ENCODE assay signal across 19 cellular contexts in the genomic region with DNA sequence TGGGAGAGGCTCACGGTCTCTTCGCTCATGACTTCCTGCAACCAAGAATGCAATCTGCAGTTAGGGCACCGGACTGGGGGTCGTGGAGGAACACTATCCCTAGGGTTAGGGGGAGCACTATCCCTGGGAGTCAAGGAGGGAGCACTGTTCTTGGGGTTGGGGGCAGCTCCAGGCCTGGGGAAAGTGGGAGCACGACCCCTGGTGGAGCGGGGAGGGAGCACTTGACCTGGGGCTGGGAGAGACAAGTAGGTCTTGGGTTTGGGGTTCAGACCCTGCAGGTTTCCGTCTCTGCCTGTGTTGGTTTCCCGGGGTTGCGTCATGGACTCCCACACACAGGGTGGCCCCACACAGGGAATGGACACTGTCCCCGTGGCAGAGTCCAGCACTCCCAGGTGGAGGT.
DNase-seq lines count a peak whose midpoint lies in the region; ATAC-seq and TF ChIP-seq lines count a peak whose summit lies in the region.
"Had no signal": no experiment of that assay in that cellular context is flagged by ENCODE, and none has a peak within 500 bp of the region (broad histone marks: within the 10 kb centered on the region; RNA-seq: fewer than 3 reads in every experiment).

No MANE protein-coding gene starts in this region.

- H3K27ac Mint-ChIP-seq in osteocyte (ENCODE audit: unreplicated experiment) = no peak overlapping the region
- H3K27ac Mint-ChIP-seq: stimulated activated memory B cell treated with anti-CD40 and anti-IgM and Interleukin-4, amounts not matched to agents 10 μg/mL and 1 μg/mL and 100 μg/mL, for 72 hours had no signal

- no peaks in the 10 kb centered on the region for H3K27me3 ChIP-seq in SU-DHL-6 (ENCODE audit: low read length)
- H3K27me3 ChIP-seq: upper lobe of left lung had no signal

- no peak for ATAC-seq in HG02870 (IDR thresholded peaks at IDR 0.05; ENCODE audit: unreplicated experiment)
- ATAC-seq: activated CD4-positive, CD25-positive, alpha-beta regulatory T cell treated with anti-CD3 and anti-CD28 coated beads, Interleukin-2, amount 50 U/mL, for 24 hours; GM12878; stimulated activated memory B cell treated with anti-CD40 and anti-IgM and Interleukin-4, amounts not matched to agents 10 μg/mL and 1 μg/mL and 100 μg/mL, for 72 hours had no signal

- peak; percentile 10; the same call in 1 of the 2 replicates for TF ChIP-seq CTCF in AG10803 (conservative IDR thresholded peaks at IDR 0.05; ENCODE audit: low read length)
- TF ChIP-seq CTCF in GM13977 (IDR thresholded peaks at IDR 0.05; ENCODE audit: extremely low read depth, insufficient read depth, missing control alignments) = peak; percentile 13
- peak; percentile 11 for TF ChIP-seq CTCF in SU-DHL-6 (IDR thresholded peaks at IDR 0.05; ENCODE audit: insufficient read depth, low read length, poor library complexity, severe bottlenecking)
- peak; percentile 18 for TF ChIP-seq CTCF in fibroblast of villous mesenchyme (IDR thresholded peaks at IDR 0.05; ENCODE audit: insufficient read depth, low read depth, low read length)
- no peak for TF ChIP-seq CTCF in osteocyte (IDR thresholded peaks at IDR 0.05)

- H3K9ac ChIP-seq in SU-DHL-6 (ENCODE audit: low read length) = no peak overlapping the region

- H3K4me3 Mint-ChIP-seq in osteocyte (ENCODE audit: unreplicated experiment) = no peak overlapping the region
- H3K4me3 Mint-ChIP-seq: stimulated activated memory B cell treated with anti-CD40 and anti-IgM and Interleukin-4, amounts not matched to agents 10 μg/mL and 1 μg/mL and 100 μg/mL, for 72 hours had no signal

- H3K9me3 ChIP-seq in SU-DHL-6 (ENCODE audit: insufficient read depth, low read length) = no peaks in the 10 kb centered on the region
- H3K9me3 ChIP-seq: upper lobe of left lung had no signal

- no peaks in the 10 kb centered on the region for H3K9me3 Mint-ChIP-seq in osteocyte (ENCODE audit: unreplicated experiment)
- H3K9me3 Mint-ChIP-seq: stimulated activated memory B cell treated with anti-CD40 and anti-IgM and Interleukin-4, amounts not matched to agents 10 μg/mL and 1 μg/mL and 100 μg/mL, for 72 hours had no signal

- peaks cover 3% of the 10 kb centered on the region for H3K27me3 Mint-ChIP-seq in osteocyte (ENCODE audit: unreplicated experiment)

- DNase-seq in AG10803 (ENCODE audit: low read depth) (no peak), GM13977 (ENCODE audit: low spot score) (no peak), fibroblast of villous mesenchyme (ENCODE audit: low read depth) (no peak), SIG-M5 (lab: John Stamatoyannopoulos, UW) (no peak), osteocyte (ENCODE audit: extremely low spot score, unreplicated experiment) (no peak), HuH-7.5 (ENCODE audit: low spot score) (no peak)
- DNase-seq: DMS79, head of caudate nucleus, NCI-H2029 treated with DMSO at 0.1 percent for 48 hours, NCI-H524, nucleus accumbens had no signal

- no peak overlapping the region for H2AFZ ChIP-seq in SU-DHL-6 (ENCODE audit: low read depth, low read length, severe bottlenecking)

- no peaks in the 10 kb centered on the region for H3F3A ChIP-seq in SU-DHL-6 (ENCODE audit: insufficient read depth)

- H3K4me3 ChIP-seq in AG10803 (ENCODE audit: low read length) (no peak overlapping the region), SU-DHL-6 (ENCODE audit: insufficient read depth, low read length, poor library complexity, severe bottlenecking) (no peak overlapping the region), fibroblast of villous mesenchyme (ENCODE audit: low read depth, low read length) (no peak overlapping the region)
- H3K4me3 ChIP-seq: GM12878, skin epidermis, upper lobe of left lung had no signal

- no peaks in the 10 kb centered on the region for H4K20me1 ChIP-seq in SU-DHL-6 (ENCODE audit: low read depth, low read length)

- H3K4me2 ChIP-seq in SU-DHL-6 (ENCODE audit: low read depth, low read length, poor library complexity, severe bottlenecking) = no peak overlapping the region

- no peaks in the 10 kb centered on the region for H3K36me3 Mint-ChIP-seq in osteocyte (ENCODE audit: unreplicated experiment)
- H3K36me3 Mint-ChIP-seq: stimulated activated memory B cell treated with anti-CD40 and anti-IgM and Interleukin-4, amounts not matched to agents 10 μg/mL and 1 μg/mL and 100 μg/mL, for 72 hours had no signal

- H3K79me2 ChIP-seq in SU-DHL-6 (ENCODE audit: insufficient read depth, low read length) = no peaks in the 10 kb centered on the region

- no peaks in the 10 kb centered on the region for H3K4me1 Mint-ChIP-seq in osteocyte (ENCODE audit: unreplicated experiment)

- no peaks in the 10 kb centered on the region for H3K36me3 ChIP-seq in SU-DHL-6 (ENCODE audit: low read length)
- H3K36me3 ChIP-seq: upper lobe of left lung had no signal

- no peak overlapping the region for H3K27ac ChIP-seq in SU-DHL-6 (ENCODE audit: low read depth, low read length)
- H3K27ac ChIP-seq: C4-2B, skin epidermis, upper lobe of left lung had no signal

- no peaks in the 10 kb centered on the region for H3K9me2 ChIP-seq in SU-DHL-6 (replicated peaks; ENCODE audit: insufficient read depth, low read length)

- in situ Hi-C loops in GM13977 (cut with MboI; ENCODE audit: low pct_unique_long_range_greater_than_20kb, low sequenced_read_pairs, unreplicated experiment) = loop anchor here (25.0 kb wide), 1 partner anchor 835 kb away; no protein-coding TSS in a partner anchor
